Comparison of ENCODE assay signal across 12 cellular contexts in genomic region chr6:20873425-20874190, GRCh38.
DNase-seq lines count a peak whose midpoint lies in the region; ATAC-seq and TF ChIP-seq lines count a peak whose summit lies in the region.
"Had no signal": no experiment of that assay in that cellular context is flagged by ENCODE, and none has a peak within 500 bp of the region (broad histone marks: within the 10 kb centered on the region; RNA-seq: fewer than 3 reads in every experiment).

No MANE protein-coding gene starts in this region.

- H3K27me3 ChIP-seq in SK-N-SH (ENCODE audit: insufficient read depth): no peaks in the 10 kb centered on the region

- H3K9ac ChIP-seq in SK-N-SH: no peak overlapping the region

- whole genome bisulfite sequencing in SK-N-SH (ENCODE audit: low lambda C conversion rate): 91% methylated on average over 7 of the region's 7 CpGs

- POLR2A ChIA-PET in SK-N-SH (lab: Yijun Ruan, JAX) (interaction anchor here (0.8 to 2.1 kb wide), 2 partner anchors 714 to 720 kb away, joined by 5 to 14 read pairs; partner anchors contain the start of gene SOX4), OCI-LY7 (lab: Charles Lee) (interaction anchor here (0.6 to 0.9 kb wide), 2 partner anchors 11 to 672 kb away, joined by 3 read pairs; no protein-coding TSS in a partner anchor), GM10248 (lab: Yijun Ruan, JAX) (no interaction called here)

- intact Hi-C loops in OCI-LY7 (cut with micrococcal nuclease; ENCODE audit: unreplicated experiment): no loop called here

- DNase-seq in SK-N-SH: no peak
- DNase-seq in OCI-LY7 (ENCODE audit: low spot score): no peak
- DNase-seq in fibroblast of gingiva (ENCODE audit: low read depth): peak; percentile 27
- no peak for DNase-seq in progenitor cell of endocrine pancreas (ENCODE audit: low spot score, unreplicated experiment)
- DNase-seq in GM10248 (ENCODE audit: extremely low spot score): no peak
- DNase-seq in NAMALWA (ENCODE audit: low spot score): no peak
- no peak for DNase-seq in HuH-7 (ENCODE audit: low spot score)
- DNase-seq: activated CD4-positive, CD25-positive, alpha-beta regulatory T cell; NCI-H187 treated with DMSO at 0.1 percent for 48 hours; RPMI8226 had no signal

- peaks cover 3% of the 10 kb centered on the region for H3K36me3 Mint-ChIP-seq in progenitor cell of endocrine pancreas (ENCODE audit: insufficient read depth)

- H3K4me3 ChIP-seq in SK-N-SH (ENCODE audit: low read depth in 2 of 2, low read length in 1 of 2) (no peak overlapping the region), OCI-LY7 (ENCODE audit: low read depth, low read length, poor library complexity, severe bottlenecking) (no peak overlapping the region)

- H3K9me2 ChIP-seq in SK-N-SH (no peaks in the 10 kb centered on the region), OCI-LY7 (ENCODE audit: insufficient read depth, low read length) (no peaks in the 10 kb centered on the region)

- H3K27ac ChIP-seq in SK-N-SH (ENCODE audit: low read depth in 2 of 2, low read length in 1 of 2) (no peak overlapping the region), OCI-LY7 (ENCODE audit: low read depth, low read length, poor library complexity, severe bottlenecking) (no peak overlapping the region)

- H2AFZ ChIP-seq in SK-N-SH (ENCODE audit: low read depth) (no peak overlapping the region), OCI-LY7 (ENCODE audit: low read length) (no peak overlapping the region)

- ATAC-seq in SK-N-SH treated with all-trans-retinoic acid at 6 μM for 48 hours: no peak

- TF ChIP-seq EP300 in SK-N-SH (IDR thresholded peaks at IDR 0.05; ENCODE audit: borderline replicate concordance in 1 of 2, low read depth in 1 of 2, low read length in 1 of 2): no peak

- no peak overlapping the region for H3K4me2 ChIP-seq in SK-N-SH
- no peak overlapping the region for H3K4me2 ChIP-seq in OCI-LY7 (ENCODE audit: low read length)

- H3K79me2 ChIP-seq in SK-N-SH (ENCODE audit: insufficient read depth): no peaks in the 10 kb centered on the region
- H3K79me2 ChIP-seq in OCI-LY7 (ENCODE audit: insufficient read depth, low read depth, low read length): no peaks in the 10 kb centered on the region

- H3K9me3 Mint-ChIP-seq in progenitor cell of endocrine pancreas (ENCODE audit: low read depth): peaks cover 4% of the 10 kb centered on the region
- H3K9me3 Mint-ChIP-seq: activated T-helper 1 cell treated with anti-CD3 and anti-CD28 coated beads, Interleukin-12 subunit alpha, Interleukin-12 subunit beta, Interleukin-2, Interleukin-4 antibody, amounts not matched to agents 30 ng/mL and 10 ng/mL and 1 ng/mL, durations not matched to agents 14 hours and 24 hours and 36 hours had no signal

- no TSS peak for BruUV-seq in OCI-LY7 (replicated peaks; lab: Mats Ljungman, UMichigan)

- H3K27ac Mint-ChIP-seq in progenitor cell of endocrine pancreas: peak overlapping the region; percentile 89
- H3K27ac Mint-ChIP-seq: activated T-helper 1 cell treated with anti-CD3 and anti-CD28 coated beads, Interleukin-12 subunit alpha, Interleukin-12 subunit beta, Interleukin-2, Interleukin-4 antibody, amounts not matched to agents 30 ng/mL and 10 ng/mL and 1 ng/mL, durations not matched to agents 14 hours and 24 hours and 36 hours had no signal

- H3K27me3 Mint-ChIP-seq in progenitor cell of endocrine pancreas: no peaks in the 10 kb centered on the region

- H3K9me3 ChIP-seq in SK-N-SH (no peaks in the 10 kb centered on the region), OCI-LY7 (ENCODE audit: low read length) (no peaks in the 10 kb centered on the region)

- H3K36me3 ChIP-seq in SK-N-SH (replicated peaks in 1 of 2; ENCODE audit: control insufficient read depth in 1 of 2, insufficient read depth in 2 of 2, low read length in 1 of 2) (no peaks in the 10 kb centered on the region), OCI-LY7 (ENCODE audit: insufficient read depth, low read length) (no peaks in the 10 kb centered on the region)

- TF ChIP-seq CTCF in SK-N-SH (IDR thresholded peaks at IDR 0.05) (peak; percentile 20; the same call in 1 of the 2 replicates), OCI-LY7 (conservative IDR thresholded peaks at IDR 0.05; ENCODE audit: low read length) (0 out of 2 replicates have a peak, but pooled peaks have one; percentile 10), progenitor cell of endocrine pancreas (IDR thresholded peaks at IDR 0.05; ENCODE audit: unreplicated experiment) (peak; percentile 44), GM10248 (IDR thresholded peaks at IDR 0.05; ENCODE audit: control extremely low read depth, extremely low read depth, low read depth, missing control alignments) (no peak)

- peak; percentile 52 for TF ChIP-seq RAD21 in SK-N-SH (IDR thresholded peaks at IDR 0.05; ENCODE audit: low read length)

- H3K4me1 ChIP-seq in SK-N-SH (ENCODE audit: control insufficient read depth in 1 of 2, insufficient read depth in 2 of 2, low read depth in 1 of 2, low read length in 1 of 2) (peaks cover 28 to 29% of the 10 kb centered on the region in 2 experiments; a peak in 3 of 4 replicates), OCI-LY7 (ENCODE audit: insufficient read depth, low read length, poor library complexity, severe bottlenecking) (no peaks in the 10 kb centered on the region)

- CTCF ChIA-PET in SK-N-SH (lab: Yijun Ruan, JAX) (interaction anchor here (0.7 to 2.2 kb wide), 5 partner anchors 54 to 733 kb away, joined by 3 to 17 read pairs (median 3); no protein-coding TSS in a partner anchor), OCI-LY7 (lab: Charles Lee; ENCODE audit: unreplicated experiment) (no interaction called here), GM10248 (lab: Yijun Ruan, JAX) (interaction anchor here (1.1 to 1.6 kb wide), 2 partner anchors 11 to 715 kb away, joined by 3 to 5 read pairs; no protein-coding TSS in a partner anchor)

- no peaks in the 10 kb centered on the region for H4K20me1 ChIP-seq in SK-N-SH (ENCODE audit: insufficient read depth)
- H4K20me1 ChIP-seq in OCI-LY7 (ENCODE audit: insufficient read depth, low read length): no peaks in the 10 kb centered on the region

- peaks cover 18% of the 10 kb centered on the region for H3F3A ChIP-seq in SK-N-SH (replicated peaks; ENCODE audit: insufficient read depth)

- H3K4me1 Mint-ChIP-seq in progenitor cell of endocrine pancreas (ENCODE audit: low read depth): peaks cover 61% of the 10 kb centered on the region

- H3K4me3 Mint-ChIP-seq in progenitor cell of endocrine pancreas (ENCODE audit: low read depth): peak overlapping the region; percentile 43
- H3K4me3 Mint-ChIP-seq: activated T-helper 1 cell treated with anti-CD3 and anti-CD28 coated beads, Interleukin-12 subunit alpha, Interleukin-12 subunit beta, Interleukin-2, Interleukin-4 antibody, amounts not matched to agents 30 ng/mL and 10 ng/mL and 1 ng/mL, durations not matched to agents 14 hours and 24 hours and 36 hours had no signal

TF ChIP-seq in SK-N-SH, 30 proteins besides CTCF, POLR2A, EP300 and RAD21:
- peak; percentile 14; the same call in 1 of the 2 replicates for TF ChIP-seq SMC3 (IDR thresholded peaks at IDR 0.05; ENCODE audit: low read depth, low read length)
- TF ChIP-seq CHD2 (IDR thresholded peaks at IDR 0.05; ENCODE audit: low read length, partially characterized antibody): no peak
- TF ChIP-seq SIN3A (IDR thresholded peaks at IDR 0.05; ENCODE audit: borderline replicate concordance, low read depth, low read length): no peak
TF ChIP-seq in SK-N-SH: peak in this region for 1.

TF ChIP-seq in SK-N-SH treated with all-trans-retinoic acid at 6 μM for 48 hours, 23 proteins besides CTCF, POLR2A, EP300 and RAD21 (continues in another document):
- TF ChIP-seq PPARA (CRISPR knock-in tag; IDR thresholded peaks at IDR 0.05; ENCODE audit: borderline replicate concordance): no peak
- no peak for TF ChIP-seq CREB5 (CRISPR knock-in tag; IDR thresholded peaks at IDR 0.05; ENCODE audit: low read depth)
- TF ChIP-seq CSDC2 (CRISPR knock-in tag; IDR thresholded peaks at IDR 0.05): no peak
- TF ChIP-seq ZNF70 (CRISPR knock-in tag; IDR thresholded peaks at IDR 0.05): no peak
- TF ChIP-seq ESRRG (CRISPR knock-in tag; IDR thresholded peaks at IDR 0.05): no peak
- TF ChIP-seq SNAI2 (CRISPR knock-in tag; IDR thresholded peaks at IDR 0.05): no peak
- TF ChIP-seq GLIS3 (CRISPR knock-in tag; IDR thresholded peaks at IDR 0.05): no peak
- TF ChIP-seq RARB (CRISPR knock-in tag; IDR thresholded peaks at IDR 0.05): no peak
- no peak for TF ChIP-seq ZFP3 (CRISPR knock-in tag; IDR thresholded peaks at IDR 0.05)
- no peak for TF ChIP-seq BACH2 (CRISPR knock-in tag; IDR thresholded peaks at IDR 0.05; ENCODE audit: borderline replicate concordance)
- no peak for TF ChIP-seq TSHZ2 (CRISPR knock-in tag; IDR thresholded peaks at IDR 0.05)
- TF ChIP-seq ZC3H10 (CRISPR knock-in tag; IDR thresholded peaks at IDR 0.05): no peak
